1 cellular context compared by ENCODE assay signal in genomic region chr3:126102011-126102410, GRCh38.
TF ChIP-seq lines count a peak whose summit lies in the region.

No MANE protein-coding gene starts in this region.

TF ChIP-seq in GM12891, 5 proteins besides CTCF, POLR2A, EP300 and RAD21 (continued from another document):
- TF ChIP-seq POLR2AphosphoS5 (IDR thresholded peaks at IDR 0.05; ENCODE audit: low read depth, low read length) = no peak
